Comparison of ENCODE assay signal across 10 cellular contexts in genomic region chr16:62035115-62036092, GRCh38. TPM values are rescaled to one million over a fixed set of nuclear protein-coding genes. Genes with fewer than 3 reads are reported as not detected.
DNase-seq lines count a peak whose midpoint lies in the region; ATAC-seq and TF ChIP-seq lines count a peak whose summit lies in the region.
"Had no signal": no experiment of that assay in that cellular context is flagged by ENCODE, and none has a peak within 500 bp of the region (broad histone marks: within the 10 kb centered on the region; RNA-seq: fewer than 3 reads in every experiment).

No MANE protein-coding gene starts in this region.

- DNase-seq in SHP77 (lab: John Stamatoyannopoulos, UW) (peak; percentile 27), SHP77 treated with DMSO at 0.1 percent for 48 hours (lab: John Stamatoyannopoulos, UW) (no peak), ecto neural progenitor cell (ENCODE audit: low spot score) (peak; percentile 85), upper lobe of left lung (peak in 1 of 2 donors; percentile 62)
- no peak for DNase-seq in effector CD8-positive, alpha-beta T cell (lab: John Stamatoyannopoulos, UW)

- H3K9ac ChIP-seq in muscle layer of colon (ENCODE audit: low read length), result no peak overlapping the region

- H3K4me1 ChIP-seq in muscle layer of colon (ENCODE audit: insufficient read depth, low read length), result peaks cover 4% of the 10 kb centered on the region
- H3K4me1 ChIP-seq in upper lobe of left lung, result peaks cover 0 to 26% (median 15%) of the 10 kb centered on the region in 4 donors

- H3K27ac ChIP-seq in muscle layer of colon (ENCODE audit: low read depth, low read length) (no peak overlapping the region), upper lobe of left lung (no peak overlapping the region)
- H3K27ac ChIP-seq: VCaP had no signal

- 5 to 7% methylated on average over 12 to 35 of the region's 65 CpGs for WGBS in upper lobe of left lung, 2 donors

- H3K27me3 ChIP-seq in muscle layer of colon (ENCODE audit: control insufficient read depth in 1 of 2, insufficient read depth in 2 of 2, low read length in 2 of 2) (peaks cover 21 to 36% of the 10 kb centered on the region in 2 donors), upper lobe of left lung (peaks cover 0 to 24% (median 9%) of the 10 kb centered on the region in 4 donors)

- peak overlapping the region; percentile 7 to 45 for H3K4me3 ChIP-seq in muscle layer of colon (ENCODE audit: low read depth in 1 of 2, low read length in 2 of 2)
- H3K4me3 ChIP-seq in upper lobe of left lung, result peak overlapping the region in 3 of 4 donors; percentile 22 to 45 (median 26)

- ATAC-seq in upper lobe of left lung (ENCODE audit: low FRiP score in 2 of 2) (peak in 1 of 2 donors; percentile 29), HG03342 (IDR thresholded peaks at IDR 0.05; ENCODE audit: unreplicated experiment) (no peak), GM18519 (IDR thresholded peaks at IDR 0.05; ENCODE audit: low FRiP score, unreplicated experiment) (no peak)

- H3K9me3 ChIP-seq in muscle layer of colon (ENCODE audit: low read length), result no peaks in the 10 kb centered on the region
- H3K9me3 ChIP-seq in upper lobe of left lung, result no peaks in the 10 kb centered on the region

- no peak for TF ChIP-seq EP300 in upper lobe of left lung (IDR thresholded peaks at IDR 0.05)

- no peak for TF ChIP-seq CTCF in upper lobe of left lung (IDR thresholded peaks at IDR 0.05)

- TF ChIP-seq POLR2A in upper lobe of left lung (IDR thresholded peaks at IDR 0.05), result no peak

- H3K36me3 ChIP-seq in muscle layer of colon (ENCODE audit: insufficient read depth, low read length) (no peaks in the 10 kb centered on the region), upper lobe of left lung (no peaks in the 10 kb centered on the region)

RNA-seq across cellular contexts. Expression of gene CDH8, which starts 0.8 kb away (rescaled TPM):
- total RNA-seq in upper lobe of left lung, result 1 to 10 TPM in 1 of 6 donors, under 1 TPM in 4, not detected in 1; 0.10 to 1.8 (median 0.31) TPM
- total RNA-seq: sciatic nerve had no signal

Comparison
In these comparisons a context has a peak if more than half of its experiments do, and no peak if none do; other contexts are left out.
1. DNase-seq: peak in SHP77 (2 of 2) and ecto neural progenitor cell (single experiment); none in SHP77 treated with DMSO at 0.1 percent for 48 hours (single experiment) and effector CD8-positive, alpha-beta T cell (single experiment).